ENCODE assay signal across 19 cellular contexts in the genomic region with DNA sequence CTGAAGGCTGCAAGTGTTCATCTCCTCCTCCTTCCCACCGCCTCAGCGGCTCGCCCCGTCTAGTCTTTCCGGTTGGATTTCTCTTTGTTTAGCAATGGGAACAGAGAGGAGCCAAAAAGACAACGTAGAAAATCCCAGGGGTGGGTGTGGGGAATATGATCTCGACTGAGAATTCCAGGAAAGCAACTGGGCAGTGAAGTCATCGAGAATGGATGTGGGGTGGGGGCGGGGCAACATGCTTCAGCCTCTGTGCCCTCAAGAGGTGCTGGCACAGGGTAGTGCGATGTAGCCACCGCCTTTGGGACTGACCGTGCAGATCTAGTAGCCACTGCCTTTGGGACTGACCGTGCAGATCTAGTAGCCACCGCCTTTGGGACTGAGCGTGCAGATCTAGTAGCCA. TPM values are rescaled to one million over a fixed set of nuclear protein-coding genes. Genes with fewer than 3 reads are reported as not detected.
A peak's percentile ranks its signal among the peaks of the same experiment; 100 is the strongest.
DNase-seq lines count a peak whose midpoint lies in the region; ATAC-seq and TF ChIP-seq lines count a peak whose summit lies in the region.
"Had no signal": no experiment of that assay in that cellular context is flagged by ENCODE, and none has a peak within 500 bp of the region (broad histone marks: within the 10 kb centered on the region; RNA-seq: fewer than 3 reads in every experiment).

No MANE protein-coding gene starts in this region.

- H3K9me3 ChIP-seq in psoas muscle, result no peaks in the 10 kb centered on the region
- H3K9me3 ChIP-seq: MG63 had no signal

- no peak for TF ChIP-seq CTCF in psoas muscle (IDR thresholded peaks at IDR 0.05)

- DNase-seq in EH (ENCODE audit: low read depth) (peak; percentile 36), LHCN-M2 (ENCODE audit: low read depth) (peak; percentile 74), kidney tubule cell (ENCODE audit: low spot score) (peak; percentile 61), psoas muscle (no peak), NCI-H226 (no peak)
- DNase-seq: Calu3; CD4-positive, CD25-positive, alpha-beta regulatory T cell; DMS79; KBM-7; MG63; NCI-H1092 treated with DMSO at 0.1 percent for 48 hours; NCI-H187; NCI-H446; NCI-H82 had no signal

- H3K4me3 ChIP-seq in psoas muscle, result no peak overlapping the region
- H3K4me3 ChIP-seq: MG63 had no signal

- 19 to 26% (median 26%) methylated on average over 15 of the region's 15 CpGs for WGBS in psoas muscle, 3 donors

- H3K27ac ChIP-seq in psoas muscle, result no peak overlapping the region

- H3K4me1 ChIP-seq in psoas muscle, result no peaks in the 10 kb centered on the region

- H3K27me3 ChIP-seq in psoas muscle (ENCODE audit: insufficient read depth in 3 of 3, low read length in 2 of 3), result peaks cover 2 to 55% (median 20%) of the 10 kb centered on the region in 3 donors

- intact Hi-C loops in psoas muscle (cut with DNase I), result loop anchor here (2.0 to 10.0 kb wide), 3 partner anchors 319 to 413 kb away; no protein-coding TSS in a partner anchor

- ATAC-seq in psoas muscle (peak in 3 of 4 donors; percentile 26 to 68 (median 40)), GM18868 (IDR thresholded peaks at IDR 0.05; ENCODE audit: unreplicated experiment) (no peak), HG03432 (IDR thresholded peaks at IDR 0.05; ENCODE audit: unreplicated experiment) (no peak), GM19328 (IDR thresholded peaks at IDR 0.05; ENCODE audit: unreplicated experiment) (no peak)
- ATAC-seq: Panc1, Right ventricle myocardium inferior had no signal

- H3K36me3 ChIP-seq in psoas muscle (ENCODE audit: insufficient read depth in 1 of 2, low read depth in 1 of 2), result no peaks in the 10 kb centered on the region
- H3K36me3 ChIP-seq: MG63 had no signal

RNA-seq across cellular contexts. Expression of a gene that starts 13.0 kb away (rescaled TPM):
- total RNA-seq in LHCN-M2 (2014; rRNA removed) (4.0 and 4.9 TPM in 2 replicates), psoas muscle (1 to 10 TPM; 1.6 to 3.6 (median 2.0) TPM)
- polyA plus RNA-seq in LHCN-M2 (2012), result 3.9 TPM
- polyA plus RNA-seq in psoas muscle, result 1 to 10 TPM in 2 of 3 donors, under 1 TPM in 1; 0.90 to 1.4 (median 1.2) TPM
- polyA plus RNA-seq: CD4-positive, CD25-positive, alpha-beta regulatory T cell had no signal

Comparison
In these comparisons a context has a peak if more than half of its experiments do, and no peak if none do; other contexts are left out.
1. DNase-seq: peak in EH (single experiment), LHCN-M2 (single experiment) and kidney tubule cell (single experiment); none in psoas muscle (0 of 2) and NCI-H226 (single experiment).
2. ATAC-seq: peak in psoas muscle (3 of 4); none in GM18868 (single experiment), HG03432 (single experiment) and GM19328 (single experiment).